8 cellular contexts compared by ENCODE assay signal in genomic region chr22:46791201-46791731, GRCh38. TPM values are rescaled to one million over a fixed set of nuclear protein-coding genes. Genes with fewer than 3 reads are reported as not detected.
DNase-seq lines count a peak whose midpoint lies in the region; ATAC-seq and TF ChIP-seq lines count a peak whose summit lies in the region.

No MANE protein-coding gene starts in this region.

- intact Hi-C loops in breast epithelium (cut with DNase I; ENCODE audit: low total_unique reads): no loop called here

- H2BK120ac ChIP-seq in mesenchymal stem cell (ENCODE audit: low read depth, low read length): no peak overlapping the region

- H3K27ac ChIP-seq in breast epithelium (peak overlapping the region; percentile 60 to 65), mesenchymal stem cell (ENCODE audit: low read length, poor library complexity, severe bottlenecking) (peak overlapping the region; percentile 50)

- no peak overlapping the region for H4K91ac ChIP-seq in mesenchymal stem cell (ENCODE audit: low read length)

- H3K9me3 Mint-ChIP-seq in HFFc6: no peaks in the 10 kb centered on the region

- H3K79me1 ChIP-seq in mesenchymal stem cell (replicated peaks; ENCODE audit: low read length, poor library complexity, severe bottlenecking): peaks cover 46% of the 10 kb centered on the region

- no peak overlapping the region for H2BK15ac ChIP-seq in mesenchymal stem cell (ENCODE audit: low read depth, poor library complexity, severe bottlenecking)

- no peaks in the 10 kb centered on the region for H3K9me3 ChIP-seq in breast epithelium
- H3K9me3 ChIP-seq in mesenchymal stem cell (ENCODE audit: control insufficient read depth, low read length): peaks cover 5% of the 10 kb centered on the region

- no peaks in the 10 kb centered on the region for H3K4me1 ChIP-seq in breast epithelium
- H3K4me1 ChIP-seq in mesenchymal stem cell (ENCODE audit: control insufficient read depth, insufficient read depth, low read depth, low read length): peaks cover 8% of the 10 kb centered on the region

- H2BK12ac ChIP-seq in mesenchymal stem cell (ENCODE audit: low read length in 2 of 2): no peak overlapping the region

- H3K27me3 Mint-ChIP-seq in HFFc6 (ENCODE audit: insufficient read depth): peaks cover 1% of the 10 kb centered on the region; the same call in 1 of the 2 replicates

- H3K36me3 ChIP-seq in breast epithelium: no peaks in the 10 kb centered on the region
- H3K36me3 ChIP-seq in mesenchymal stem cell (ENCODE audit: control insufficient read depth in 1 of 2, insufficient read depth in 2 of 2, low read depth in 1 of 2, low read length in 2 of 2): peaks cover 30 to 42% of the 10 kb centered on the region in 2 experiments

- peaks cover 6% of the 10 kb centered on the region; the same call in 1 of the 2 replicates for H3K36me3 Mint-ChIP-seq in HFFc6 (ENCODE audit: low read depth)

- peak overlapping the region in 1 of 2 experiments; percentile 4 for H3K18ac ChIP-seq in mesenchymal stem cell (ENCODE audit: low read depth in 1 of 2, low read length in 2 of 2)

- H2AFZ ChIP-seq in mesenchymal stem cell (ENCODE audit: low read depth, low read length): no peak overlapping the region

- no peak overlapping the region for H3K23ac ChIP-seq in mesenchymal stem cell (ENCODE audit: low read length in 2 of 2)

- H2BK5ac ChIP-seq in mesenchymal stem cell (ENCODE audit: low read depth, low read length, poor library complexity, severe bottlenecking): no peak overlapping the region

- ATAC-seq in GM18867 (IDR thresholded peaks at IDR 0.05; ENCODE audit: unreplicated experiment) (no peak), HG02884 (IDR thresholded peaks at IDR 0.05; ENCODE audit: unreplicated experiment) (no peak)

- no peak for TF ChIP-seq CTCF in HFFc6 (IDR thresholded peaks at IDR 0.05)
- TF ChIP-seq CTCF in breast epithelium (IDR thresholded peaks at IDR 0.05): no peak

- no peak overlapping the region for H4K8ac ChIP-seq in mesenchymal stem cell (ENCODE audit: low read length)

- no peak overlapping the region for H2AK5ac ChIP-seq in mesenchymal stem cell (ENCODE audit: low read length, severe bottlenecking)

- peak overlapping the region; percentile 71 for H3K9ac ChIP-seq in mesenchymal stem cell (ENCODE audit: low read length)

- 72% methylated on average over 12 of the region's 13 CpGs for WGBS in mesenchymal stem cell

- DNase-seq in HFFc6 (peak; percentile 36), breast epithelium (ENCODE audit: low spot score in 2 of 2) (peak in 1 of 2 donors; percentile 43), mesenchymal stem cell (peak; percentile 36), DMS153 (lab: John Stamatoyannopoulos, UW) (no peak)
- DNase-seq in activated CD4-positive, CD25-positive, alpha-beta regulatory T cell treated with anti-CD3 and anti-CD28 coated beads, Interleukin-2, amount 50 U/mL, for 16 hours (ENCODE audit: low read depth, low spot score): peak; percentile 54
- DNase-seq in stimulated activated CD8-positive, alpha-beta memory T cell treated with anti-CD3 and anti-CD28 coated beads, Interleukin-7, amount 100 ng/mL, for 48 hours (ENCODE audit: extremely low read depth in 1 of 2, low read depth in 1 of 2): peak; percentile 45 to 63

- H3K4me3 ChIP-seq in breast epithelium (peak overlapping the region in 1 of 3 donors; percentile 23), mesenchymal stem cell (ENCODE audit: insufficient read depth in 1 of 2, low read depth in 1 of 2, low read length in 2 of 2) (no peak overlapping the region)

- TF ChIP-seq POLR2A in breast epithelium (IDR thresholded peaks at IDR 0.05): no peak

- peak overlapping the region in 1 of 2 experiments; percentile 44 for H3K14ac ChIP-seq in mesenchymal stem cell (ENCODE audit: low read length in 2 of 2)

- peak overlapping the region; percentile 76 for H3K27ac Mint-ChIP-seq in HFFc6

- no peak overlapping the region for H3K4me3 Mint-ChIP-seq in HFFc6

- H3K4me1 Mint-ChIP-seq in HFFc6 (ENCODE audit: low read depth): peaks cover 7% of the 10 kb centered on the region

- H3K4me2 ChIP-seq in mesenchymal stem cell (ENCODE audit: low read length, poor library complexity, severe bottlenecking): no peak overlapping the region

- H3K4ac ChIP-seq in mesenchymal stem cell (ENCODE audit: low read depth in 1 of 2, low read length in 2 of 2): no peak overlapping the region

- no peaks in the 10 kb centered on the region for H3K27me3 ChIP-seq in breast epithelium
- no peaks in the 10 kb centered on the region for H3K27me3 ChIP-seq in mesenchymal stem cell (ENCODE audit: control insufficient read depth in 1 of 2, insufficient read depth in 1 of 2, low read length in 2 of 2)

RNA-seq across cellular contexts. Expression of gene TBC1D22A, which starts 28.8 kb away (rescaled TPM):
- 10 to 100 TPM; 20.4 to 24.1 (median 22.2) TPM for total RNA-seq in HFFc6 (2021; fragmentation: NEBNext Ultra II Directional; extraction: Animal tissue kit (Norgen Biotek cat#: 25700))
- 10 to 100 TPM; 19.0 to 23.6 (median 23.6) TPM for total RNA-seq in breast epithelium
- polyA plus RNA-seq in mesenchymal stem cell (2013, experiment 1 of 2): 16.5 TPM
- 17.1 TPM for polyA plus RNA-seq in mesenchymal stem cell (2013, experiment 2 of 2)

RNA-seq across cellular contexts. Expression of gene CERK, which starts 53.2 kb away (rescaled TPM):
- total RNA-seq in HFFc6 (2021; fragmentation: NEBNext Ultra II Directional; extraction: Animal tissue kit (Norgen Biotek cat#: 25700)): 10 to 100 TPM; 49.1 to 54.8 (median 52.0) TPM
- 10 to 100 TPM; 23.3 to 37.3 (median 26.5) TPM for total RNA-seq in breast epithelium
- 29.4 TPM for polyA plus RNA-seq in mesenchymal stem cell (2013, experiment 1 of 2)
- 29.3 TPM for polyA plus RNA-seq in mesenchymal stem cell (2013, experiment 2 of 2)
